ENCODE assay signal across 1 cellular context in the genomic region with DNA sequence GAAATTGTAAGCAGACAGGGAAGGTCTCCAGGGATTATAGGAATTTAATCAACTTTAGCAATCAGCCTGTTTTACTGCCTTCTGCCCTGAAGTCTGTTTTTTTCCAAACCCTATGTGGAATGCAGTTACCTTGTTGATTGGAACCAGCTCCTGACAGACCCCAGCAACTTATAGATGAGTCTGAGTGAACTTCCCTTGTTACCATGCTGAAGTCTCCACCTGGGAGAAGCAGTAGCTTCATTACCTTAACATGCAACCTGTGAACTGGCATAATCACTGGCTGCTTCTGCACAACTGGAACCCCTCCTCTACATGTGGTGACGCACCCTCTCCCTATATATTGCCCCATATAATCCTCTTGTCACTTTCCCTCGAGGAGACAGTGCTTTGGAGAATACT.
TF ChIP-seq lines count a peak whose summit lies in the region.

No MANE protein-coding gene starts in this region.

TF ChIP-seq in H1, 55 proteins besides CTCF, POLR2A, EP300 and RAD21:
- TF ChIP-seq CTBP2 (IDR thresholded peaks at IDR 0.05; ENCODE audit: borderline replicate concordance, insufficient read depth, insufficient read length, low read length), result no peak
- TF ChIP-seq SP1 (IDR thresholded peaks at IDR 0.05; ENCODE audit: low read depth, low read length), result no peak
- TF ChIP-seq, protein P1, sequence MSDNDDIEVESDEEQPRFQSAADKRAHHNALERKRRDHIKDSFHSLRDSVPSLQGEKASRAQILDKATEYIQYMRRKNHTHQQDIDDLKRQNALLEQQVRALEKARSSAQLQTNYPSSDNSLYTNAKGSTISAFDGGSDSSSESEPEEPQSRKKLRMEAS (IDR thresholded peaks at IDR 0.05), result no peak
- TF ChIP-seq SP4 (IDR thresholded peaks at IDR 0.05; ENCODE audit: low read length), result no peak
- TF ChIP-seq KDM4A (IDR thresholded peaks at IDR 0.05; ENCODE audit: low read depth, low read length, severe bottlenecking), result no peak
- no peak for TF ChIP-seq TAF7 (optimal IDR thresholded peaks at IDR 0.05; ENCODE audit: borderline replicate concordance, low read depth, low read length)
- TF ChIP-seq RNF2 (IDR thresholded peaks at IDR 0.05; ENCODE audit: borderline replicate concordance, low read depth, low read length, missing control alignments, poor library complexity, severe bottlenecking), result no peak
- TF ChIP-seq, protein P2, sequence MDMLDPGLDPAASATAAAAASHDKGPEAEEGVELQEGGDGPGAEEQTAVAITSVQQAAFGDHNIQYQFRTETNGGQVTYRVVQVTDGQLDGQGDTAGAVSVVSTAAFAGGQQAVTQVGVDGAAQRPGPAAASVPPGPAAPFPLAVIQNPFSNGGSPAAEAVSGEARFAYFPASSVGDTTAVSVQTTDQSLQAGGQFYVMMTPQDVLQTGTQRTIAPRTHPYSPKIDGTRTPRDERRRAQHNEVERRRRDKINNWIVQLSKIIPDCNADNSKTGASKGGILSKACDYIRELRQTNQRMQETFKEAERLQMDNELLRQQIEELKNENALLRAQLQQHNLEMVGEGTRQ (IDR thresholded peaks at IDR 0.05; ENCODE audit: low read length), result no peak
- TF ChIP-seq, protein P3, sequence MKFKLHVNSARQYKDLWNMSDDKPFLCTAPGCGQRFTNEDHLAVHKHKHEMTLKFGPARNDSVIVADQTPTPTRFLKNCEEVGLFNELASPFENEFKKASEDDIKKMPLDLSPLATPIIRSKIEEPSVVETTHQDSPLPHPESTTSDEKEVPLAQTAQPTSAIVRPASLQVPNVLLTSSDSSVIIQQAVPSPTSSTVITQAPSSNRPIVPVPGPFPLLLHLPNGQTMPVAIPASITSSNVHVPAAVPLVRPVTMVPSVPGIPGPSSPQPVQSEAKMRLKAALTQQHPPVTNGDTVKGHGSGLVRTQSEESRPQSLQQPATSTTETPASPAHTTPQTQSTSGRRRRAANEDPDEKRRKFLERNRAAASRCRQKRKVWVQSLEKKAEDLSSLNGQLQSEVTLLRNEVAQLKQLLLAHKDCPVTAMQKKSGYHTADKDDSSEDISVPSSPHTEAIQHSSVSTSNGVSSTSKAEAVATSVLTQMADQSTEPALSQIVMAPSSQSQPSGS (IDR thresholded peaks at IDR 0.05; ENCODE audit: low read length), result no peak
- TF ChIP-seq ASH2L (IDR thresholded peaks at IDR 0.05; ENCODE audit: low read length), result no peak
- no peak for TF ChIP-seq JUND (IDR thresholded peaks at IDR 0.05; ENCODE audit: low read length)
